ENCODE assay signal across 14 cellular contexts in the genomic region with DNA sequence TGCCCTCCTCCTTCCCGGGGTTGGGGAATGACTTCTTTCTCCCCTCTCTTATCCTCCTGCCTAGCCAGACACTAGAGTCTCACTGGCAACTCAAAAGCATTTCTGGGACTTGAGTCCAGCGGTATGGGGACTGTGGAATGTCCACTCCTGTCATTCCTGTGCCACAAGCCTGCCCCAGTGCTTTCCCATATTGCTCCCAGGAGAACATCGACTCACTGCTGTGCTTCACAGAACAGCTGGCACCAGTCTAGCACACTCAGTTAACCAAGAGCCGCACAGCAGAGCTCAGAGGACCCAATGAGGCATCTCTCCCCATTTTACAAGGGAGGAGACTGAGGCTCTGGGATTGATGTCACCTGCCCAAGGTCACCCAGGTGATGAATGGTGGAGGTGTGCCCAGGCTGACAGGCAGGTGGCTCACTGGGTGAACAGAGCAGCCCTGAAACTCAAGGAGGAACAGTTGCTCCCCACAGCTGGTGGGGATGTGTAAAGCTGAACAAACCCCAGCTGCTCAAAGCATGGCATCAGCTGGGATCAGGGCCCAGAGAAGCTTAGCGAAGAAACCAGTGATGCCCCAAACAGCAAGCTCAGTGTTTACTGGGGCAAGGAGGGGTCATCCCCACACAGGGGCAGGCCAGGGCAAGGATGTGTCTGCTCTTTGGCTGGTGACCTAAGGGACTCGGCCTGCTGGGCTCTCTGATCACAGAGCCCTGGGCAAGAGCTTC. TPM values are rescaled to one million over a fixed set of nuclear protein-coding genes. Genes with fewer than 3 reads are reported as not detected.
A peak's percentile ranks its signal among the peaks of the same experiment; 100 is the strongest.
DNase-seq lines count a peak whose midpoint lies in the region; ATAC-seq and TF ChIP-seq lines count a peak whose summit lies in the region.
"Had no signal": no experiment of that assay in that cellular context is flagged by ENCODE, and none has a peak within 500 bp of the region (broad histone marks: within the 10 kb centered on the region; RNA-seq: fewer than 3 reads in every experiment).

No MANE protein-coding gene starts in this region.

- no peak for DNase-seq in activated CD8-positive, alpha-beta memory T cell treated with anti-CD3 and anti-CD28 coated beads, Interleukin-2, amount 10 ng/mL, durations not matched to agents 7 days and 5 days
- DNase-seq in activated CD8-positive, alpha-beta memory T cell treated with anti-CD3 and anti-CD28 coated beads for 24 hours = no peak
- DNase-seq in fibroblast of gingiva (ENCODE audit: low read depth) (peak; percentile 14), mesothelial cell of epicardium (ENCODE audit: low spot score in 2 of 2, unreplicated experiment in 2 of 2) (no peak), uterus (no peak), NCI-H82 (lab: John Stamatoyannopoulos, UW) (no peak), ecto neural progenitor cell (ENCODE audit: low spot score) (no peak)
- no peak for DNase-seq in activated naive CD4-positive, alpha-beta T cell treated with anti-CD3 and anti-CD28 coated beads, Interleukin-2, amount 50 U/mL, for 72 hours (ENCODE audit: low spot score in 2 of 2)
- DNase-seq: activated CD4-positive, alpha-beta T cell treated with anti-CD3 and anti-CD28 coated beads, Interleukin-2, amount 50 U/mL, for 1 hour; activated naive CD8-positive, alpha-beta T cell treated with anti-CD3 and anti-CD28 coated beads for 36 hours; NCI-H1930; SHP77 treated with DMSO at 0.1 percent for 48 hours; transverse colon had no signal

- TF ChIP-seq POLR2A in uterus (IDR thresholded peaks at IDR 0.05) = no peak

- H3K9me3 ChIP-seq in uterus = no peaks in the 10 kb centered on the region
- H3K9me3 ChIP-seq: mucosa of descending colon, transverse colon had no signal

- H3K4me3 ChIP-seq in uterus = no peak overlapping the region
- H3K4me3 ChIP-seq: mucosa of descending colon, transverse colon had no signal

- peaks cover 21% of the 10 kb centered on the region for H3K4me1 Mint-ChIP-seq in activated CD8-positive, alpha-beta memory T cell treated with anti-CD3 and anti-CD28 coated beads, Interleukin-2, amount 10 ng/mL, durations not matched to agents 7 days and 5 days
- H3K4me1 Mint-ChIP-seq in mesothelial cell of epicardium = peaks cover 29% of the 10 kb centered on the region

- intact Hi-C loops in uterus (cut with DNase I; ENCODE audit: low total_unique reads) = no loop called here

- CTCF ChIA-PET in activated CD8-positive, alpha-beta memory T cell treated with anti-CD3 and anti-CD28 coated beads, Interleukin-2, amount 10 ng/mL, durations not matched to agents 7 days and 5 days (lab: Charles Lee) = interaction anchor here (1.1 kb wide), 1 partner anchor 89 kb away, joined by 4 read pairs; no protein-coding TSS in a partner anchor

- H3K36me3 Mint-ChIP-seq in activated CD8-positive, alpha-beta memory T cell treated with anti-CD3 and anti-CD28 coated beads, Interleukin-2, amount 10 ng/mL, durations not matched to agents 7 days and 5 days = peaks cover 1% of the 10 kb centered on the region
- no peaks in the 10 kb centered on the region for H3K36me3 Mint-ChIP-seq in mesothelial cell of epicardium
- H3K36me3 Mint-ChIP-seq in activated naive CD4-positive, alpha-beta T cell treated with anti-CD3 and anti-CD28 coated beads, Interleukin-2, amount 50 U/mL, for 72 hours = peaks cover 0 to 5% of the 10 kb centered on the region in 2 donors

- H3K4me1 ChIP-seq in uterus = peaks cover 0 to 12% of the 10 kb centered on the region in 2 donors

- H3K27ac ChIP-seq in uterus = peak overlapping the region; percentile 75 to 86
- H3K27ac ChIP-seq: transverse colon had no signal

- H3K9me3 Mint-ChIP-seq in activated CD8-positive, alpha-beta memory T cell treated with anti-CD3 and anti-CD28 coated beads, Interleukin-2, amount 10 ng/mL, durations not matched to agents 7 days and 5 days (ENCODE audit: low read depth) = no peaks in the 10 kb centered on the region
- H3K9me3 Mint-ChIP-seq in mesothelial cell of epicardium = no peaks in the 10 kb centered on the region
- no peaks in the 10 kb centered on the region for H3K9me3 Mint-ChIP-seq in activated naive CD4-positive, alpha-beta T cell treated with anti-CD3 and anti-CD28 coated beads, Interleukin-2, amount 50 U/mL, for 72 hours
- H3K9me3 Mint-ChIP-seq: activated naive CD8-positive, alpha-beta T cell treated with anti-CD3 and anti-CD28 coated beads for 36 hours had no signal

- no peaks in the 10 kb centered on the region for H3K27me3 ChIP-seq in uterus
- H3K27me3 ChIP-seq: transverse colon had no signal

- no peak for ATAC-seq in activated CD8-positive, alpha-beta memory T cell treated with anti-CD3 and anti-CD28 coated beads, Interleukin-2, amount 10 ng/mL, durations not matched to agents 7 days and 5 days
- no peak for ATAC-seq in activated naive CD4-positive, alpha-beta T cell treated with anti-CD3 and anti-CD28 coated beads, Interleukin-2, amount 50 U/mL, for 72 hours
- ATAC-seq: mucosa of descending colon had no signal

- no peak overlapping the region for H3K4me3 Mint-ChIP-seq in activated CD8-positive, alpha-beta memory T cell treated with anti-CD3 and anti-CD28 coated beads, Interleukin-2, amount 10 ng/mL, durations not matched to agents 7 days and 5 days
- no peak overlapping the region for H3K4me3 Mint-ChIP-seq in mesothelial cell of epicardium
- H3K4me3 Mint-ChIP-seq: activated naive CD8-positive, alpha-beta T cell treated with anti-CD3 and anti-CD28 coated beads for 36 hours had no signal

- no peak for TF ChIP-seq CTCF in mesothelial cell of epicardium (IDR thresholded peaks at IDR 0.05; ENCODE audit: unreplicated experiment)
- no peak for TF ChIP-seq CTCF in uterus (IDR thresholded peaks at IDR 0.05)

- no peaks in the 10 kb centered on the region for H3K36me3 ChIP-seq in uterus
- H3K36me3 ChIP-seq: transverse colon had no signal

- peak overlapping the region; percentile 52 for H3K27ac Mint-ChIP-seq in activated CD8-positive, alpha-beta memory T cell treated with anti-CD3 and anti-CD28 coated beads, Interleukin-2, amount 10 ng/mL, durations not matched to agents 7 days and 5 days
- H3K27ac Mint-ChIP-seq in mesothelial cell of epicardium = peak overlapping the region; percentile 86
- peak overlapping the region in 1 of 2 donors; percentile 82 for H3K27ac Mint-ChIP-seq in activated naive CD4-positive, alpha-beta T cell treated with anti-CD3 and anti-CD28 coated beads, Interleukin-2, amount 50 U/mL, for 72 hours
- H3K27ac Mint-ChIP-seq: activated naive CD8-positive, alpha-beta T cell treated with anti-CD3 and anti-CD28 coated beads for 36 hours had no signal

- H3K27me3 Mint-ChIP-seq in activated CD8-positive, alpha-beta memory T cell treated with anti-CD3 and anti-CD28 coated beads, Interleukin-2, amount 10 ng/mL, durations not matched to agents 7 days and 5 days = no peaks in the 10 kb centered on the region
- no peaks in the 10 kb centered on the region for H3K27me3 Mint-ChIP-seq in mesothelial cell of epicardium (ENCODE audit: low read depth)
- H3K27me3 Mint-ChIP-seq: activated naive CD8-positive, alpha-beta T cell treated with anti-CD3 and anti-CD28 coated beads for 36 hours had no signal

RNA-seq across cellular contexts. Expression of gene DUSP7, which starts 35.4 kb away (rescaled TPM):
- total RNA-seq in activated CD8-positive, alpha-beta memory T cell treated with anti-CD3 and anti-CD28 coated beads, Interleukin-2, amount 10 ng/mL, durations not matched to agents 7 days and 5 days = 10 to 100 TPM; 24.2 to 29.3 TPM
- 32.0 to 34.6 TPM (median 32.2 TPM) in 3 replicates for total RNA-seq in mesothelial cell of epicardium
- 10 to 100 TPM in 3 of 4 donors, 1 to 10 TPM in 1; 5.6 to 39.1 (median 12.3) TPM for total RNA-seq in uterus
- total RNA-seq in activated naive CD4-positive, alpha-beta T cell treated with anti-CD3 and anti-CD28 coated beads, Interleukin-2, amount 50 U/mL, for 72 hours = 10 to 100 TPM; 10.8 to 17.5 TPM
